14 cellular contexts compared by ENCODE assay signal in the genomic region with DNA sequence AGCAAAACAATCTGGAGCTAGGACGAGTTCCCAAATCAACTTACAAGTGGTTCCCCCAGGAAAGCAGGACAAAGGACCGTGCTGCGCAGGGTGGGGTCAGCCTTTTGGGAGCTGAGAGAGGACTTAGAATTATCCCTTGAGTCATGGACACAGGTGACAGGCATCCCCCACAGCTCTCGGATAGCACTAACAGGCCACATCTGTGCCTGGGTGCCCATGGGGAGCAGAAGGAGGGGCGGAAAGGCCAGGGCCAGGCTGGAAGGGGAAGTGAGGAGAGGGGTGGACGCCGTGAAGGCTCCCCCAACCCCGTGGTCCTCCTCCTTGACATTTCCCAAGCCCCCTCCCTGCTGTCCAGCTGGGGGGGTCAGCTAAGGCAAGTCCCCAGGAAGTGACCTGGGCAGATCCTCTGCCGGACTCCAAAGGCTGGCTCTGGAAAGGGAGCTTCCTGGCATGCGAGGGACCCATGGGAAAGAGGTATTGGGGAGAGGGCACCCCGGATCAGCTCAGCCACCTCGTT. TPM values are rescaled to one million over a fixed set of nuclear protein-coding genes. Genes with fewer than 3 reads are reported as not detected.
A peak's percentile ranks its signal among the peaks of the same experiment; 100 is the strongest.
DNase-seq lines count a peak whose midpoint lies in the region; ATAC-seq, FAIRE-seq and TF ChIP-seq lines count a peak whose summit lies in the region.
"Had no signal": no experiment of that assay in that cellular context is flagged by ENCODE, and none has a peak within 500 bp of the region (broad histone marks: within the 10 kb centered on the region; RNA-seq: fewer than 3 reads in every experiment).

No MANE protein-coding gene starts in this region.

- TF ChIP-seq EP300 in A549 (IDR thresholded peaks at IDR 0.05) = no peak

- peaks cover 63% of the 10 kb centered on the region for H3K4me1 ChIP-seq in A549
- peaks cover 6% of the 10 kb centered on the region for H3K4me1 ChIP-seq in right cardiac atrium (ENCODE audit: control insufficient read depth, insufficient read depth, low read length)
- peaks cover 16 to 25% (median 16%) of the 10 kb centered on the region in 3 donors for H3K4me1 ChIP-seq in skeletal muscle tissue (ENCODE audit: control insufficient read depth in 3 of 3, insufficient read depth in 3 of 3, low read length in 3 of 3)

- H3K27ac ChIP-seq in A549 (peak overlapping the region; percentile 91 to 97), right cardiac atrium (ENCODE audit: low read length) (peak overlapping the region; percentile 40), skeletal muscle tissue (ENCODE audit: low read depth, low read length) (peak overlapping the region; percentile 65)
- H3K27ac ChIP-seq: SJSA1 had no signal

- TF ChIP-seq POLR2A in A549 (IDR thresholded peaks at IDR 0.05; ENCODE audit: low read length) (no peak), lower leg skin (IDR thresholded peaks at IDR 0.05) (no peak)

- CTCF ChIA-PET in A549 (lab: Yijun Ruan, JAX) = interaction anchor here (1.2 kb wide), 1 partner anchor 28 kb away, joined by 4 read pairs; no protein-coding TSS in a partner anchor

- FAIRE-seq in A549 (lab: Jason Lieb, UNC) = no peak
- FAIRE-seq: D721Med had no signal

- no peaks in the 10 kb centered on the region for H3K36me3 ChIP-seq in skeletal muscle tissue (ENCODE audit: control insufficient read depth in 3 of 3, insufficient read depth in 3 of 3, low read length in 3 of 3)
- H3K36me3 ChIP-seq: SJSA1 had no signal

- no peak for TF ChIP-seq RAD21 in A549 (conservative IDR thresholded peaks at IDR 0.05 in 1 of 2, IDR thresholded peaks at IDR 0.05 in 1 of 2)

- DNase-seq in A549 (ENCODE audit: low read depth in 1 of 2, low spot score in 1 of 2) (peak in 1 of 2 experiments; percentile 51), NCI-H82 treated with DMSO at 0.1 percent for 48 hours (lab: John Stamatoyannopoulos, UW; ENCODE audit: unreplicated experiment) (peak; percentile 3), right cardiac atrium (no peak), lower leg skin (ENCODE audit: low spot score in 2 of 2) (no peak), T-helper 2 cell (no peak), dermis blood vessel endothelial cell (no peak)
- no peak for DNase-seq in stimulated activated CD4-positive, alpha-beta T cell treated with anti-CD3 and anti-CD28 coated beads, Interleukin-4, amount 100 ng/mL, for 24 hours
- DNase-seq: ACHN; activated naive CD8-positive, alpha-beta T cell treated with anti-CD3 and anti-CD28 coated beads for 36 hours; KBM-7; NCI-H1436 treated with DMSO at 0.1 percent for 48 hours had no signal

- POLR2A ChIA-PET in A549 (lab: Yijun Ruan, JAX) = no interaction called here

- 32% methylated on average over 10 of the region's 12 CpGs for whole genome bisulfite sequencing in A549 (ENCODE audit: missing lambda C conversion rate)
- WGBS in right cardiac atrium = 48% methylated on average over 12 of the region's 12 CpGs
- 63 to 70% methylated on average over 11 to 12 of the region's 12 CpGs for WGBS in lower leg skin, 2 donors

- no peak overlapping the region for H3K4me3 ChIP-seq in A549
- no peak overlapping the region for H3K4me3 ChIP-seq in right cardiac atrium (ENCODE audit: low read length)
- no peak overlapping the region for H3K4me3 ChIP-seq in skeletal muscle tissue (ENCODE audit: low read length in 3 of 3)
- no peak overlapping the region for H3K4me3 ChIP-seq in lower leg skin (ENCODE audit: low read depth, poor library complexity, severe bottlenecking)
- H3K4me3 ChIP-seq: SJSA1 had no signal

- H3K4me2 ChIP-seq in A549 = peak overlapping the region; percentile 41; the same call in 2 of the 3 replicates

- TF ChIP-seq CTCF in A549 (IDR thresholded peaks at IDR 0.05) (no peak), lower leg skin (IDR thresholded peaks at IDR 0.05) (no peak)

- H3K9me3 ChIP-seq in A549 (no peaks in the 10 kb centered on the region), right cardiac atrium (ENCODE audit: control insufficient read depth, low read length) (no peaks in the 10 kb centered on the region), skeletal muscle tissue (ENCODE audit: control insufficient read depth in 3 of 3, low read length in 3 of 3) (no peaks in the 10 kb centered on the region)
- H3K9me3 ChIP-seq: SJSA1 had no signal

- intact Hi-C loops in right cardiac atrium (cut with DNase I) (no loop called here), lower leg skin (cut with DNase I; ENCODE audit: low total_unique reads) (no loop called here)

- H3K27me3 ChIP-seq in right cardiac atrium (ENCODE audit: control insufficient read depth, insufficient read depth) (no peaks in the 10 kb centered on the region), skeletal muscle tissue (ENCODE audit: control insufficient read depth in 3 of 3, insufficient read depth in 3 of 3, low read length in 3 of 3) (no peaks in the 10 kb centered on the region)
- H3K27me3 ChIP-seq: SJSA1 had no signal

- peak in 1 of 2 experiments; percentile 7; a peak in 3 of 6 replicates for ATAC-seq in A549
- no peak for ATAC-seq in right cardiac atrium

- H3K9ac ChIP-seq in skeletal muscle tissue (ENCODE audit: low read depth in 1 of 3, low read length in 3 of 3) = peak overlapping the region in 1 of 3 donors; percentile 10

TF ChIP-seq in A549, 52 proteins besides CTCF, POLR2A, EP300 and RAD21:
- TF ChIP-seq, protein P1, sequence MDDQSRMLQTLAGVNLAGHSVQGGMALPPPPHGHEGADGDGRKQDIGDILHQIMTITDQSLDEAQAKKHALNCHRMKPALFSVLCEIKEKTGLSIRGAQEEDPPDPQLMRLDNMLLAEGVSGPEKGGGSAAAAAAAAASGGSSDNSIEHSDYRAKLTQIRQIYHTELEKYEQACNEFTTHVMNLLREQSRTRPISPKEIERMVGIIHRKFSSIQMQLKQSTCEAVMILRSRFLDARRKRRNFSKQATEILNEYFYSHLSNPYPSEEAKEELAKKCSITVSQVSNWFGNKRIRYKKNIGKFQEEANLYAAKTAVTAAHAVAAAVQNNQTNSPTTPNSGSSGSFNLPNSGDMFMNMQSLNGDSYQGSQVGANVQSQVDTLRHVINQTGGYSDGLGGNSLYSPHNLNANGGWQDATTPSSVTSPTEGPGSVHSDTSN (IDR thresholded peaks at IDR 0.05) = no peak
- no peak for TF ChIP-seq HOXB13 (CRISPR knock-in tag; IDR thresholded peaks at IDR 0.05; ENCODE audit: low read depth)
- 0 out of 2 replicates have a peak, but pooled peaks have one; percentile 8 for TF ChIP-seq EHF (CRISPR knock-in tag; IDR thresholded peaks at IDR 0.05)
- TF ChIP-seq MYC (IDR thresholded peaks at IDR 0.05; ENCODE audit: borderline replicate concordance, low read length) = no peak
- TF ChIP-seq, protein P2, sequence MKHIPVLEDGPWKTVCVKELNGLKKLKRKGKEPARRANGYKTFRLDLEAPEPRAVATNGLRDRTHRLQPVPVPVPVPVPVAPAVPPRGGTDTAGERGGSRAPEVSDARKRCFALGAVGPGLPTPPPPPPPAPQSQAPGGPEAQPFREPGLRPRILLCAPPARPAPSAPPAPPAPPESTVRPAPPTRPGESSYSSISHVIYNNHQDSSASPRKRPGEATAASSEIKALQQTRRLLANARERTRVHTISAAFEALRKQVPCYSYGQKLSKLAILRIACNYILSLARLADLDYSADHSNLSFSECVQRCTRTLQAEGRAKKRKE (CRISPR knock-in tag; IDR thresholded peaks at IDR 0.05; ENCODE audit: low read depth) = 0 out of 2 replicates have a peak, but pooled peaks have one; percentile 11
- 0 out of 2 replicates have a peak, but pooled peaks have one; percentile 36 for TF ChIP-seq HEYL (CRISPR knock-in tag; IDR thresholded peaks at IDR 0.05)

RNA-seq across cellular contexts. Expression of a gene that starts 31.6 kb away (rescaled TPM):
- polyA plus RNA-seq in A549 (2011; rRNA removed) (5.0 and 5.1 TPM in 2 replicates), A549 (2017; fragmentation: RNase III; extraction: RNeasy Plus Mini Kit Qiagen cat#74134 plus additional on column Dnase treatment) (6.0 to 9.2 TPM (median 7.8 TPM) in 3 replicates), right cardiac atrium (66.3 TPM)
- 9.1 and 14.2 TPM in 2 replicates for polyA plus RNA-seq in A549 (2012; cell fraction: cytosol; rRNA removed)
- 12.3 and 13.3 TPM in 2 replicates for polyA plus RNA-seq in A549 (2012; cell fraction: nucleus; rRNA removed)
- 6.2 and 6.8 TPM in 2 replicates for polyA minus RNA-seq in A549 (2011; rRNA and poly(A)+ RNA removed)
- total RNA-seq in right cardiac atrium (100 to 1,000 TPM in 1 of 4 donors, 10 to 100 TPM in 3; 74.3 to 103 (median 86.8) TPM), skeletal muscle tissue (18.3 TPM), lower leg skin (10 to 100 TPM in 2 of 4 donors, 1 to 10 TPM in 2; 4.5 to 20.1 (median 10.9) TPM), dermis blood vessel endothelial cell (52.5 and 60.2 TPM in 2 replicates)

Comparison
In these comparisons a context has a peak if more than half of its experiments do, and no peak if none do; other contexts are left out.
1. H3K27ac ChIP-seq: peak in every context shown above with its lines; median percentile 94 in A549; 65 in skeletal muscle tissue; 40 in right cardiac atrium.